Comparison of ENCODE assay signal across 22 cellular contexts in genomic region chr3:14307953-14308352, GRCh38.
"Had no signal": no experiment of that assay in that cellular context is flagged by ENCODE, and none has a peak within 500 bp of the region (broad histone marks: within the 10 kb centered on the region; RNA-seq: fewer than 3 reads in every experiment).

No MANE protein-coding gene starts in this region.

- H3K9me3 ChIP-seq: SK-N-SH had no signal

- FAIRE-seq: HepG2 had no signal

- H3K27ac Mint-ChIP-seq: T-cell had no signal

- H3K9ac ChIP-seq: KMS-11, SK-N-SH had no signal

- H3K9me3 Mint-ChIP-seq: T-cell had no signal

- DNase-seq: IMR-90, Kasumi-1, MM.1S, NCI-H1092 treated with DMSO at 0.1 percent for 48 hours, NCI-H1436, NCI-H187, NCI-H2029, NCI-H2081 treated with DMSO at 0.1 percent for 48 hours, NCI-H2171, NCI-H226, NCI-H446, NCI-H510A, NCI-H524 treated with DMSO at 0.1 percent for 48 hours, NCI-H69, NCI-H774, SHP77, SK-N-SH, SW 1271, T-cell had no signal

- H3K4me3 Mint-ChIP-seq: T-cell had no signal

- ATAC-seq: HepG2, T-cell had no signal

- H3K27ac ChIP-seq: KMS-11, RWPE1 had no signal

- H3K4me2 ChIP-seq: KMS-11, SK-N-SH had no signal

- H3K36me3 Mint-ChIP-seq: T-cell had no signal
